Comparison of ENCODE assay signal across 24 cellular contexts in the genomic region with DNA sequence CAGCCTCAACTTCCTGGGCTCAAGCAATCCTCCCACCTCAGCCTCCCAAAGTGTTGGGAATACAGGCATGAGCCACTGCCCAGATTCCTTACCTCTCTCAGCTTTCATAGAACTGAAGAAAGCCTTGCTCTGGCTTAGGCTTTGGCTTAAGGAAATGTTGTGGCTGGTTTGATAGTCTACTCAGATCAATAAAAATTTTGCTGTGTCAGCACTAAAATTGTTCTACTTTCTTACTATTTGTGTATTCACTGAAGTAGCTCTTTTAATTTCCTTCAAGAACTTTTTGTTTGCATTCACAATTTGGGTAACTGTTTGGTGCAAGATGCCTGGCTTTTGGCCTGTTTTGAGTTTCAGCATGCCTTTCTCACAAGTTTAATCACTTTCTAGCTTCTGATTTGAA.
DNase-seq lines count a peak whose midpoint lies in the region; ATAC-seq, FAIRE-seq and TF ChIP-seq lines count a peak whose summit lies in the region.
"Had no signal": no experiment of that assay in that cellular context is flagged by ENCODE, and none has a peak within 500 bp of the region (broad histone marks: within the 10 kb centered on the region; RNA-seq: fewer than 3 reads in every experiment).

No MANE protein-coding gene starts in this region.

- ATAC-seq in HepG2 (no peak), right lobe of liver (no peak), K562 (no peak)

- no peaks in the 10 kb centered on the region for H3K9me3 ChIP-seq in HepG2 (ENCODE audit: low read length)
- no peaks in the 10 kb centered on the region for H3K9me3 ChIP-seq in right lobe of liver
- H3K9me3 ChIP-seq in K562 (replicated peaks; ENCODE audit: control insufficient read depth, insufficient read depth, low read depth, low read length) = no peaks in the 10 kb centered on the region
- H3K9me3 ChIP-seq: BE2C, BLaER1 had no signal

- H2AFZ ChIP-seq in HepG2 (ENCODE audit: low read length) (no peak overlapping the region), K562 (ENCODE audit: low read depth, low read length) (no peak overlapping the region)

- FAIRE-seq in HepG2 (lab: Jason Lieb, UNC) (no peak), K562 (lab: Jason Lieb, UNC) (no peak)
- FAIRE-seq: G401.6, GM12891, GM19239 had no signal

- no peak for TF ChIP-seq POLR2A in HepG2 (IDR thresholded peaks at IDR 0.05; ENCODE audit: insufficient read depth in 1 of 2, low read depth in 2 of 2, low read length in 2 of 2)
- no peak for TF ChIP-seq POLR2A in right lobe of liver (IDR thresholded peaks at IDR 0.05)
- TF ChIP-seq POLR2A in K562 (conservative IDR thresholded peaks at IDR 0.05) = no peak

- no peak for TF ChIP-seq RAD21 in HepG2 (CRISPR knock-in tag; IDR thresholded peaks at IDR 0.05)
- TF ChIP-seq RAD21 in K562 (CRISPR knock-in tag; conservative IDR thresholded peaks at IDR 0.05 in 1 of 2, IDR thresholded peaks at IDR 0.05 in 1 of 2) = no peak

- POLR2A ChIA-PET in HepG2 (lab: Yijun Ruan, JAX) = no interaction called here
- POLR2A ChIA-PET in K562 (lab: Yijun Ruan, JAX) = no interaction called here

- no peaks in the 10 kb centered on the region for H3K9me1 ChIP-seq in K562 (ENCODE audit: control insufficient read depth, insufficient read depth, low read length)

- H3K9ac ChIP-seq in HepG2 (ENCODE audit: insufficient read depth, low read depth, low read length) (no peak overlapping the region), K562 (ENCODE audit: insufficient read depth in 1 of 2, low read depth in 2 of 2, low read length in 2 of 2) (no peak overlapping the region)
- H3K9ac ChIP-seq: BLaER1 had no signal

- intact Hi-C loops in HepG2 (cut with micrococcal nuclease; ENCODE audit: unreplicated experiment) (no loop called here), right lobe of liver (cut with DNase I) (no loop called here), K562 (cut with micrococcal nuclease) (no loop called here)

- H4K20me1 ChIP-seq in HepG2 (ENCODE audit: insufficient read depth, low read length) (no peaks in the 10 kb centered on the region), K562 (replicated peaks; ENCODE audit: control insufficient read depth, insufficient read depth, low read length) (no peaks in the 10 kb centered on the region)
- H4K20me1 ChIP-seq: BLaER1 had no signal

- TF ChIP-seq CTCF in HepG2 (CRISPR knock-in tag; IDR thresholded peaks at IDR 0.05) = no peak
- TF ChIP-seq CTCF in right lobe of liver (IDR thresholded peaks at IDR 0.05) = no peak
- TF ChIP-seq CTCF in K562 (IDR thresholded peaks at IDR 0.05 in 2 of 3, conservative IDR thresholded peaks at IDR 0.05 in 1 of 3; ENCODE audit: insufficient read depth in 2 of 3, low read depth in 1 of 3, low read length in 3 of 3) = no peak

- no TSS peak for BruUV-seq in HepG2 (replicated peaks; lab: Mats Ljungman, UMichigan)
- BruUV-seq in K562 (replicated peaks; lab: Mats Ljungman, UMichigan) = no TSS peak

- H3K4me3 ChIP-seq in HepG2 (replicated peaks in 1 of 3; ENCODE audit: insufficient read depth in 1 of 3, low read depth in 2 of 3, low read length in 3 of 3) (no peak overlapping the region), right lobe of liver (no peak overlapping the region), K562 (no peak overlapping the region)
- H3K4me3 ChIP-seq: BLaER1 had no signal

- no peaks in the 10 kb centered on the region for H3K4me1 ChIP-seq in HepG2 (ENCODE audit: insufficient read depth, low read length)
- H3K4me1 ChIP-seq in right lobe of liver = no peaks in the 10 kb centered on the region
- no peaks in the 10 kb centered on the region for H3K4me1 ChIP-seq in K562 (replicated peaks in 1 of 2; ENCODE audit: control insufficient read depth in 2 of 2, insufficient read depth in 2 of 2, low read length in 2 of 2)
- H3K4me1 ChIP-seq: BE2C, BLaER1 had no signal

- no peak overlapping the region for H3K27ac ChIP-seq in HepG2 (ENCODE audit: extremely low read length, insufficient read depth, low read length)
- no peak overlapping the region for H3K27ac ChIP-seq in right lobe of liver
- no peak overlapping the region for H3K27ac ChIP-seq in K562 (ENCODE audit: extremely low read depth, low read depth, low read length)
- H3K27ac ChIP-seq: 22Rv1, BLaER1 had no signal

- no peak for TF ChIP-seq EP300 in HepG2 (IDR thresholded peaks at IDR 0.05; ENCODE audit: low read depth in 2 of 2, low read length in 2 of 2)
- no peak for TF ChIP-seq EP300 in HepG2 (CRISPR knock-in tag; IDR thresholded peaks at IDR 0.05; ENCODE audit: borderline replicate concordance)
- TF ChIP-seq EP300 in K562 (IDR thresholded peaks at IDR 0.05; ENCODE audit: low read length) = no peak

- H3K79me2 ChIP-seq in HepG2 (ENCODE audit: insufficient read depth, low read length) (no peaks in the 10 kb centered on the region), K562 (ENCODE audit: control insufficient read depth, insufficient read depth, low read length) (no peaks in the 10 kb centered on the region)

- H3K36me3 ChIP-seq in HepG2 (replicated peaks in 1 of 2; ENCODE audit: control insufficient read depth in 1 of 2, insufficient read depth in 2 of 2, low read length in 2 of 2) (no peaks in the 10 kb centered on the region), right lobe of liver (no peaks in the 10 kb centered on the region), K562 (ENCODE audit: control insufficient read depth, insufficient read depth, low read length) (no peaks in the 10 kb centered on the region)
- H3K36me3 ChIP-seq: BE2C, BLaER1 had no signal

- CTCF ChIA-PET in HepG2 (lab: Yijun Ruan, JAX; ENCODE audit: low intra/inter-chr PET ratio, low total read pairs) (no interaction called here), K562 (lab: Yijun Ruan, JAX; ENCODE audit: low intra/inter-chr PET ratio) (no interaction called here)

- H3K27me3 ChIP-seq in HepG2 (ENCODE audit: control insufficient read depth in 1 of 2, insufficient read depth in 2 of 2, low read length in 2 of 2) = no peaks in the 10 kb centered on the region
- no peaks in the 10 kb centered on the region for H3K27me3 ChIP-seq in right lobe of liver
- H3K27me3 ChIP-seq in K562 (ENCODE audit: control insufficient read depth in 2 of 2, insufficient read depth in 2 of 2, low read length in 2 of 2) = no peaks in the 10 kb centered on the region
- H3K27me3 ChIP-seq: BE2C, BLaER1 had no signal

- DNase-seq in HepG2 (ENCODE audit: low spot score) (no peak), right lobe of liver (no peak), K562 (ENCODE audit: extremely low read depth in 1 of 4, low spot score in 3 of 4) (no peak), G401 (ENCODE audit: low spot score) (no peak), NCI-H524 (lab: John Stamatoyannopoulos, UW) (no peak)
- DNase-seq: ACHN; BE2C; C1 segment of cervical spinal cord; CD4-positive, alpha-beta memory T cell; CD4-positive, CD25-positive, alpha-beta regulatory T cell; CD8-positive, alpha-beta memory T cell; COR-L47; DMS 273 treated with DMSO at 0.1 percent for 48 hours; DMS153; DMS53; DMS79; DND-41; EL; GF-D8 had no signal

- in situ Hi-C loops in HepG2 (cut with HindIII; ENCODE audit: extremely low pct_ligation_motif_present, low pct_unique_long_range_greater_than_20kb) = no loop called here
- in situ Hi-C loops in K562 (cut with MboI) = no loop called here
- in situ Hi-C loops in G401 (cut with HindIII; ENCODE audit: low sequenced_read_pairs) = no loop called here

- no peak overlapping the region for H3K4me2 ChIP-seq in HepG2 (ENCODE audit: low read depth, low read length)
- no peak overlapping the region for H3K4me2 ChIP-seq in K562 (ENCODE audit: insufficient read depth, low read length)
- H3K4me2 ChIP-seq: BLaER1 had no signal

TF ChIP-seq in HepG2, 621 proteins besides CTCF, POLR2A, EP300 and RAD21:
- TF ChIP-seq MAFF (IDR thresholded peaks at IDR 0.05; ENCODE audit: low read depth, low read length) (peak; percentile 99), JARID2 (CRISPR knock-in tag; IDR thresholded peaks at IDR 0.05; ENCODE audit: insufficient replicate concordance) (no peak), MAFK (conservative IDR thresholded peaks at IDR 0.05 in 1 of 2, IDR thresholded peaks at IDR 0.05 in 1 of 2; ENCODE audit: low read length in 2 of 2) (peak; percentile 98 to 99)

TF ChIP-seq in K562, 482 proteins besides CTCF, POLR2A, EP300 and RAD21 (continues in another document):
- TF ChIP-seq MAFG (tag; conservative IDR thresholded peaks at IDR 0.05) (peak; percentile 78), GATAD2A (IDR thresholded peaks at IDR 0.05) (no peak), MAFF (IDR thresholded peaks at IDR 0.05; ENCODE audit: low read length) (peak; percentile 94), ZNF3 (CRISPR knock-in tag; IDR thresholded peaks at IDR 0.05) (no peak), C11orf30 (IDR thresholded peaks at IDR 0.05; ENCODE audit: low read depth) (peak; percentile 58; the same call in 1 of the 2 replicates), ETV1 (tag; conservative IDR thresholded peaks at IDR 0.05; ENCODE audit: low read depth) (no peak), ZNF143 (CRISPR knock-in tag; IDR thresholded peaks at IDR 0.05) (no peak), ZNF316 (IDR thresholded peaks at IDR 0.05) (peak; percentile 76), CHD4 (IDR thresholded peaks at IDR 0.05; ENCODE audit: insufficient read depth, insufficient replicate concordance, low read depth, low read length, poor library complexity, severe bottlenecking) (no peak), MAFK (IDR thresholded peaks at IDR 0.05; ENCODE audit: low read length) (peak; percentile 97), TFAP4 (CRISPR knock-in tag; IDR thresholded peaks at IDR 0.05; ENCODE audit: borderline replicate concordance) (no peak), SMARCE1 (IDR thresholded peaks at IDR 0.05) (no peak), ZSCAN32 (CRISPR knock-in tag; IDR thresholded peaks at IDR 0.05) (no peak), RFX5 (IDR thresholded peaks at IDR 0.05; ENCODE audit: low read depth, low read length) (no peak), ZNF707 (CRISPR knock-in tag; conservative IDR thresholded peaks at IDR 0.05) (no peak), IFI16 (CRISPR knock-in tag; IDR thresholded peaks at IDR 0.05) (no peak), ADNP (tag; IDR thresholded peaks at IDR 0.05) (no peak), CHD1 (IDR thresholded peaks at IDR 0.05; ENCODE audit: low read length) (no peak)

Comparison
In these comparisons a context has a peak if more than half of its experiments do, and no peak if none do; other contexts are left out.
1. Of the 241 proteins assayed by ChIP-seq in both HepG2 and K562: peak only in HepG2: none; only in K562: MAFG; in both: MAFF and MAFK; in neither: 238.